30 cellular contexts compared by ENCODE assay signal in genomic region chr20:13420625-13421024, GRCh38.
"Had no signal": no experiment of that assay in that cellular context is flagged by ENCODE, and none has a peak within 500 bp of the region (broad histone marks: within the 10 kb centered on the region; RNA-seq: fewer than 3 reads in every experiment).

No MANE protein-coding gene starts in this region.

- H3K9me3 ChIP-seq: adrenal gland, ascending aorta, gastrocnemius medialis, ovary, sigmoid colon, tibial nerve had no signal

- H3K4me3 Mint-ChIP-seq: activated naive CD4-positive, alpha-beta T cell treated with anti-CD3 and anti-CD28 coated beads for 36 hours; activated naive CD8-positive, alpha-beta T cell treated with anti-CD3 and anti-CD28 coated beads for 36 hours; brain; naive B cell had no signal

- ATAC-seq: activated CD4-positive, CD25-positive, alpha-beta regulatory T cell treated with anti-CD3 and anti-CD28 coated beads, Interleukin-2, amount 50 U/mL, for 24 hours; gastrocnemius medialis; left cardiac atrium had no signal

- H3K27me3 ChIP-seq: adrenal gland, ascending aorta, cardiac muscle cell, dorsolateral prefrontal cortex, gastrocnemius medialis, ovary, sigmoid colon, tibial nerve had no signal

- H3K4me3 ChIP-seq: adrenal gland, ascending aorta, cardiac muscle cell, coronary artery, dorsolateral prefrontal cortex, gastrocnemius medialis, ovary, sigmoid colon, tibial nerve had no signal

- H3K4me1 Mint-ChIP-seq: activated naive CD8-positive, alpha-beta T cell treated with anti-CD3 and anti-CD28 coated beads for 36 hours; naive B cell had no signal

- H3K9me3 Mint-ChIP-seq: activated naive CD4-positive, alpha-beta T cell treated with anti-CD3 and anti-CD28 coated beads for 36 hours; activated naive CD8-positive, alpha-beta T cell treated with anti-CD3 and anti-CD28 coated beads for 36 hours; brain; naive B cell had no signal

- DNase-seq: activated CD4-positive, alpha-beta T cell treated with anti-CD3 and anti-CD28 coated beads for 48 hours; activated CD4-positive, alpha-beta T cell treated with anti-CD3 and anti-CD28 coated beads, Interleukin-2, amount 50 U/mL, for 48 hours; activated CD8-positive, alpha-beta memory T cell treated with anti-CD3 and anti-CD28 coated beads for 24 hours; activated effector memory CD4-positive, alpha-beta T cell treated with anti-CD3 and anti-CD28 coated beads, Interleukin-2, amount 50 U/mL, for 16 hours; activated naive CD4-positive, alpha-beta T cell treated with anti-CD3 and anti-CD28 coated beads for 36 hours; activated naive CD8-positive, alpha-beta T cell treated with anti-CD3 and anti-CD28 coated beads for 36 hours; adrenal gland; cerebellar nuclear complex; dorsolateral prefrontal cortex; effector memory CD4-positive, alpha-beta T cell; erythroblast; gastrocnemius medialis; hippocampal formation; left cardiac atrium; mammary epithelial cell; naive B cell; ovary; retina; sigmoid colon; small intestine; stimulated activated CD4-positive, alpha-beta T cell treated with anti-CD3 and anti-CD28 coated beads, Interleukin-2, amount 100 ng/mL, for 24 hours; stimulated activated naive CD4-positive, alpha-beta T cell treated with Interleukin-2 at 50 U/mL for 16 hours had no signal

- H3K27ac ChIP-seq: adrenal gland, ascending aorta, cardiac muscle cell, coronary artery, dorsolateral prefrontal cortex, gastrocnemius medialis, ovary, sigmoid colon, tibial nerve, VCaP had no signal

- H3K27me3 Mint-ChIP-seq: activated naive CD8-positive, alpha-beta T cell treated with anti-CD3 and anti-CD28 coated beads for 36 hours; brain; naive B cell; progenitor cell of endocrine pancreas had no signal

- H3K27ac Mint-ChIP-seq: activated naive CD4-positive, alpha-beta T cell treated with anti-CD3 and anti-CD28 coated beads for 36 hours; activated naive CD8-positive, alpha-beta T cell treated with anti-CD3 and anti-CD28 coated beads for 36 hours; naive B cell; progenitor cell of endocrine pancreas had no signal

- H3K36me3 ChIP-seq: adrenal gland, cardiac muscle cell, gastrocnemius medialis, ovary, sigmoid colon had no signal

- H3K4me1 ChIP-seq: adrenal gland, ascending aorta, gastrocnemius medialis had no signal
